In genomic region chr20:20210943-20211273, GRCh38 we compare ENCODE assay signal across 19 cellular contexts.
"Had no signal": no experiment of that assay in that cellular context is flagged by ENCODE, and none has a peak within 500 bp of the region (broad histone marks: within the 10 kb centered on the region; RNA-seq: fewer than 3 reads in every experiment).

No MANE protein-coding gene starts in this region.

- H3K27me3 ChIP-seq: body of pancreas, testis had no signal

- H3K4me3 Mint-ChIP-seq: activated CD4-positive, alpha-beta T cell treated with anti-CD3 and anti-CD28 coated beads, Interleukin-2, amount 10 ng/mL, durations not matched to agents 7 days and 5 days; activated naive CD4-positive, alpha-beta T cell treated with anti-CD3 and anti-CD28 coated beads, Interleukin-2, amount 50 U/mL, for 24 hours; endodermal cell; naive B cell; stimulated activated naive CD8-positive, alpha-beta T cell treated with anti-CD3 and anti-CD28 coated beads, Interleukin-15, Interleukin-2, amounts not matched to agents 100 ng/mL and 50 ng/mL, for 24 hours had no signal

- H3K9me3 ChIP-seq: body of pancreas, testis had no signal

- H3K4me1 Mint-ChIP-seq: activated CD4-positive, alpha-beta T cell treated with anti-CD3 and anti-CD28 coated beads, Interleukin-2, amount 10 ng/mL, durations not matched to agents 7 days and 5 days; activated naive CD4-positive, alpha-beta T cell treated with anti-CD3 and anti-CD28 coated beads, Interleukin-2, amount 50 U/mL, for 24 hours; naive B cell had no signal

- H3K4me1 ChIP-seq: body of pancreas, testis had no signal

- DNase-seq: activated CD4-positive, alpha-beta T cell treated with anti-CD3 and anti-CD28 coated beads, Interleukin-2, amount 10 ng/mL, durations not matched to agents 7 days and 5 days; activated CD4-positive, CD25-positive, alpha-beta regulatory T cell; activated CD8-positive, alpha-beta memory T cell treated with anti-CD3 and anti-CD28 coated beads for 24 hours; activated T-cell treated with anti-CD3 and anti-CD28 coated beads for 4 hours; body of pancreas; cerebellar nuclear complex; dermis blood vessel endothelial cell; endodermal cell; erythroblast; naive B cell; stimulated activated CD4-positive, alpha-beta T cell treated with anti-CD3 and anti-CD28 coated beads, Interleukin-12 subunit alpha, Interleukin-12 subunit beta, amount 100 ng/mL, for 4 hours; stimulated activated CD4-positive, alpha-beta T cell treated with anti-CD3 and anti-CD28 coated beads, Interleukin-2, amount 100 ng/mL, for 48 hours; T-helper 2 cell; testis had no signal

- H3K27ac Mint-ChIP-seq: activated CD4-positive, alpha-beta T cell treated with anti-CD3 and anti-CD28 coated beads, Interleukin-2, amount 10 ng/mL, durations not matched to agents 7 days and 5 days; activated naive CD4-positive, alpha-beta T cell treated with anti-CD3 and anti-CD28 coated beads, Interleukin-2, amount 50 U/mL, for 24 hours; activated T-helper 2 cell treated with anti-CD3 and anti-CD28 coated beads, Interferon-gamma antibody, Interleukin-2, Interleukin-4, amounts not matched to agents 10 μg/mL and 5 μg/mL and 100 μg/mL, durations not matched to agents 14 hours and 24 hours and 36 hours; endodermal cell; progenitor cell of endocrine pancreas; stimulated activated naive CD8-positive, alpha-beta T cell treated with anti-CD3 and anti-CD28 coated beads, Interleukin-15, Interleukin-2, amounts not matched to agents 100 ng/mL and 50 ng/mL, for 24 hours had no signal

- ATAC-seq: body of pancreas, sciatic nerve had no signal

- H3K36me3 Mint-ChIP-seq: activated naive CD4-positive, alpha-beta T cell treated with anti-CD3 and anti-CD28 coated beads, Interleukin-2, amount 50 U/mL, for 24 hours; naive B cell had no signal

- H3K4me3 ChIP-seq: body of pancreas, testis had no signal

- H3K9me3 Mint-ChIP-seq: activated CD4-positive, alpha-beta T cell treated with anti-CD3 and anti-CD28 coated beads, Interleukin-2, amount 10 ng/mL, durations not matched to agents 7 days and 5 days; activated naive CD4-positive, alpha-beta T cell treated with anti-CD3 and anti-CD28 coated beads, Interleukin-2, amount 50 U/mL, for 24 hours; activated T-helper 2 cell treated with anti-CD3 and anti-CD28 coated beads, Interferon-gamma antibody, Interleukin-2, Interleukin-4, amounts not matched to agents 10 μg/mL and 5 μg/mL and 100 μg/mL, durations not matched to agents 14 hours and 24 hours and 36 hours; endodermal cell; naive B cell; stimulated activated naive CD8-positive, alpha-beta T cell treated with anti-CD3 and anti-CD28 coated beads, Interleukin-15, Interleukin-2, amounts not matched to agents 100 ng/mL and 50 ng/mL, for 24 hours had no signal

- H3K27ac ChIP-seq: body of pancreas, testis had no signal
